ENCODE assay signal across 8 cellular contexts in the genomic region with DNA sequence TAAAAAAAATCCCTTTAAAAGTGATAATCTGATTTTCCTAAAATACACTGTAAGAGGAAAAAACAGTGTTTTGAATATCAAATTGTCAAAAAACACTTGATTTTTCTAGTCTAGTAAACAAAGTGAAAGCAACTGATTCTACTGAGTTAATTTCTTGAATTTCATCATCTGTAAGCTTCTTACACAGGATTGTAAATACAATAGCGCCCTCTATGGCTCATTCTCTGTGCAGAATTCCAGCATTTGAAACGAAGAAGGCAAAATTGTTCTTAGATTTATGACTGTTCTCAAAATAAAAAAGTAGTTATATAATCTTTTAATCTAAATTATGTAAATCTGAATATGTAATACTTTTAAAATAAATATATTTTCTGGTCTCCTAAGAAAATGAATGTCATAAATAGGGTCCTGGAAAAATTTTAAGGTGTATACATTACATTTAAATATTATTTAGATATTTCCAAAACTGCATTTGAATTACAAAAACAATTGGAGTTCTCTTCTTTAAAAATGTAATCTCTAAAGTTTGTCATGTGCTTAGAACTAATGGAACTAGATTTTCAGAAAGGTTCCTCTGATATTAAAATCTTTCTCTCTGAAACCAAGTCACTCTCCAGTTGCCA.
DNase-seq lines count a peak whose midpoint lies in the region; ATAC-seq and TF ChIP-seq lines count a peak whose summit lies in the region.

No MANE protein-coding gene starts in this region.

- intact Hi-C loops in Calu3 (cut with micrococcal nuclease; ENCODE audit: unreplicated experiment): loop anchor here (1.0 to 5.0 kb wide), 4 partner anchors 137 to 712 kb away; no protein-coding TSS in a partner anchor

- no peaks in the 10 kb centered on the region for H3K27me3 Mint-ChIP-seq in Calu3 (ENCODE audit: unreplicated experiment)
- peaks cover 6% of the 10 kb centered on the region for H3K27me3 Mint-ChIP-seq in osteocyte (ENCODE audit: unreplicated experiment)

- H3K27ac Mint-ChIP-seq in Calu3 (ENCODE audit: unreplicated experiment) (peak overlapping the region; percentile 28), osteocyte (ENCODE audit: unreplicated experiment) (no peak overlapping the region)

- CTCF ChIA-PET in Calu3 (lab: Charles Lee): interaction anchor here (1.0 kb wide), 3 partner anchors 553 to 662 kb away, joined by 3 to 11 read pairs (median 3); no protein-coding TSS in a partner anchor

- BruUV-seq in Calu3 (replicated peaks; lab: Mats Ljungman, UMichigan): no TSS peak

- H3K9me3 Mint-ChIP-seq in Calu3 (ENCODE audit: low read depth, unreplicated experiment) (no peaks in the 10 kb centered on the region), osteocyte (ENCODE audit: unreplicated experiment) (no peaks in the 10 kb centered on the region)

- DNase-seq in Calu3 (peak; percentile 30), NAMALWA (ENCODE audit: low spot score) (peak; percentile 79), RPMI8226 (peak; percentile 83), epithelial cell of esophagus (ENCODE audit: low read depth) (peak; percentile 78), osteocyte (ENCODE audit: extremely low spot score, unreplicated experiment) (no peak)
- no peak for DNase-seq in stimulated activated CD4-positive, alpha-beta T cell treated with anti-CD3 and anti-CD28 coated beads, Interleukin-12 subunit alpha, Interleukin-12 subunit beta, amount 100 ng/mL, for 4 hours

- H3K36me3 Mint-ChIP-seq in Calu3 (ENCODE audit: insufficient read depth, unreplicated experiment) (no peaks in the 10 kb centered on the region), osteocyte (ENCODE audit: unreplicated experiment) (no peaks in the 10 kb centered on the region)

- H3K4me3 ChIP-seq in epithelial cell of esophagus (ENCODE audit: low read length): no peak overlapping the region

- no peak overlapping the region for H3K4me3 Mint-ChIP-seq in Calu3 (ENCODE audit: low read depth, unreplicated experiment)
- H3K4me3 Mint-ChIP-seq in osteocyte (ENCODE audit: unreplicated experiment): no peak overlapping the region

- ATAC-seq in GM21390 (IDR thresholded peaks at IDR 0.05; ENCODE audit: unreplicated experiment) (peak; percentile 71), GM21423 (IDR thresholded peaks at IDR 0.05; ENCODE audit: unreplicated experiment) (no peak)

- peak; percentile 68 for TF ChIP-seq CTCF in Calu3 (IDR thresholded peaks at IDR 0.05; ENCODE audit: unreplicated experiment)
- TF ChIP-seq CTCF in epithelial cell of esophagus (IDR thresholded peaks at IDR 0.05; ENCODE audit: insufficient read depth, low read depth, low read length, missing control alignments): peak; percentile 78
- TF ChIP-seq CTCF in osteocyte (IDR thresholded peaks at IDR 0.05): peak; percentile 86

- H3K4me1 Mint-ChIP-seq in Calu3 (ENCODE audit: low read depth, unreplicated experiment) (no peaks in the 10 kb centered on the region), osteocyte (ENCODE audit: unreplicated experiment) (peaks cover 3% of the 10 kb centered on the region)

Comparison
In these comparisons a context has a peak if more than half of its experiments do, and no peak if none do; other contexts are left out.
1. DNase-seq: peak in Calu3 (single experiment), NAMALWA (single experiment), RPMI8226 (single experiment) and epithelial cell of esophagus (single experiment); none in osteocyte (single experiment) and stimulated activated CD4-positive, alpha-beta T cell treated with anti-CD3 and anti-CD28 coated beads, Interleukin-12 subunit alpha, Interleukin-12 subunit beta, amount 100 ng/mL, for 4 hours (single experiment).
2. Peak in every context shown above with its lines, with median percentiles within 50 percentile points of each other: CTCF ChIP-seq.